ENCODE assay signal across 16 cellular contexts in the genomic region with DNA sequence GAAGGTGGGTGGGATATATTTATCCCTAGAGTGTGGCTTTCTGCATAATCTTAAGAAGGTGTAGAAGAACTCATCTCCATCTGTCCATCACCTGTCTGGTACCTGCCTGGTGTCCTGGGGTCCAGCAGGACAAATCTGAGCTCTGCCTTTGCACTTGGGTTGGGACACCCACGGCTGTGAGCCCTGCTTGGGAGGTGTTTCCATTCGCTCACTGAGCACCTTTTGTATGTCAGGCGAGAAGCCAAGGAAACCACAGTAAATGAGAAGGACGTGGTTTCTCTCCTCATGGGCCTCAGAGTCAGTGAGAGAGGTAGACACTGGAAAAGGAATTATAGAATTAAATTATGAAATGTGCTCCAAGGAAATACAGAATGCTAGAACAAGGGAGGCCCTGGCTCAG.
DNase-seq lines count a peak whose midpoint lies in the region; ATAC-seq and TF ChIP-seq lines count a peak whose summit lies in the region.
"Had no signal": no experiment of that assay in that cellular context is flagged by ENCODE, and none has a peak within 500 bp of the region (broad histone marks: within the 10 kb centered on the region; RNA-seq: fewer than 3 reads in every experiment).

No MANE protein-coding gene starts in this region.

- peak overlapping the region; percentile 70 to 84 (median 78) for H3K27ac ChIP-seq in esophagus muscularis mucosa (replicated peaks in 1 of 4)
- peak overlapping the region; percentile 78 to 96 for H3K27ac ChIP-seq in ovary
- H3K27ac ChIP-seq in vagina = peak overlapping the region; percentile 72

- no peak for ATAC-seq in Right ventricle myocardium superior (ENCODE audit: poor library complexity)
- no peak for ATAC-seq in left cardiac atrium
- no peak for ATAC-seq in GM18520 (IDR thresholded peaks at IDR 0.05; ENCODE audit: unreplicated experiment)

- TF ChIP-seq EP300 in esophagus muscularis mucosa (IDR thresholded peaks at IDR 0.05) = no peak
- TF ChIP-seq EP300 in ovary (IDR thresholded peaks at IDR 0.05) = no peak

- in situ Hi-C loops in ACHN (cut with HindIII; ENCODE audit: low pct_ligation_motif_present, low pct_unique_long_range_greater_than_20kb, low sequenced_read_pairs) = no loop called here

- intact Hi-C loops in Right ventricle myocardium superior (cut with DNase I) (no loop called here), left cardiac atrium (cut with DNase I) (no loop called here), esophagus muscularis mucosa (cut with DNase I) (no loop called here), ovary (cut with DNase I) (loop anchor here in 1 of 4 donors (5.0 kb wide), 1 partner anchor 106 kb away; no protein-coding TSS in a partner anchor), vagina (cut with DNase I) (loop anchor here (2.0 kb wide), 1 partner anchor 104 kb away; no protein-coding TSS in a partner anchor)

- TF ChIP-seq CTCF in esophagus muscularis mucosa (IDR thresholded peaks at IDR 0.05) (no peak), ovary (IDR thresholded peaks at IDR 0.05) (no peak), vagina (IDR thresholded peaks at IDR 0.05) (no peak)

- H3K9me3 ChIP-seq in esophagus muscularis mucosa (peaks cover 0 to 5% (median 0%) of the 10 kb centered on the region in 4 donors), ovary (no peaks in the 10 kb centered on the region), vagina (no peaks in the 10 kb centered on the region)
- H3K9me3 ChIP-seq: pancreas had no signal

- no peaks in the 10 kb centered on the region for H3K27me3 ChIP-seq in esophagus muscularis mucosa
- H3K27me3 ChIP-seq in ovary = no peaks in the 10 kb centered on the region
- H3K27me3 ChIP-seq in vagina = no peaks in the 10 kb centered on the region
- H3K27me3 ChIP-seq: pancreas had no signal

- H3K36me3 ChIP-seq in esophagus muscularis mucosa (no peaks in the 10 kb centered on the region), ovary (no peaks in the 10 kb centered on the region), vagina (no peaks in the 10 kb centered on the region)
- H3K36me3 ChIP-seq: pancreas had no signal

- H3K4me1 ChIP-seq in esophagus muscularis mucosa (peaks cover 7 to 45% (median 33%) of the 10 kb centered on the region in 4 donors), ovary (ENCODE audit: insufficient read depth) (peaks cover 21% of the 10 kb centered on the region), vagina (peaks cover 21% of the 10 kb centered on the region)

- peak; percentile 37 for DNase-seq in Right ventricle myocardium superior
- DNase-seq in left cardiac atrium = no peak
- DNase-seq in esophagus muscularis mucosa (ENCODE audit: extremely low spot score) = no peak
- DNase-seq in ovary = peak in 2 of 5 donors; percentile 43
- DNase-seq in vagina (ENCODE audit: extremely low spot score in 2 of 2) = no peak
- DNase-seq in NCI-H82 (lab: John Stamatoyannopoulos, UW) = no peak
- DNase-seq in ACHN = no peak
- DNase-seq: activated CD4-positive, alpha-beta T cell treated with anti-CD3 and anti-CD28 coated beads for 1 hour; DMS 273 treated with DMSO at 0.1 percent for 48 hours; effector memory CD4-positive, alpha-beta T cell; hippocampal formation; stimulated activated CD4-positive, alpha-beta T cell treated with anti-CD3 and anti-CD28 coated beads, Interleukin-2, amount 100 ng/mL, for 24 hours; stimulated activated naive CD4-positive, alpha-beta T cell treated with Interleukin-2 at 50 U/mL for 16 hours had no signal

- no peak overlapping the region for H3K4me3 ChIP-seq in esophagus muscularis mucosa
- no peak overlapping the region for H3K4me3 ChIP-seq in ovary
- no peak overlapping the region for H3K4me3 ChIP-seq in vagina
- H3K4me3 ChIP-seq: lung, pancreas had no signal

- 70% methylated on average over 4 of the region's 4 CpGs for WGBS in esophagus muscularis mucosa
- 75 to 84% (median 83%) methylated on average over 4 of the region's 4 CpGs for WGBS in ovary, 3 donors

- TF ChIP-seq POLR2A in esophagus muscularis mucosa (IDR thresholded peaks at IDR 0.05; ENCODE audit: low read depth) = no peak
- no peak for TF ChIP-seq POLR2A in ovary (IDR thresholded peaks at IDR 0.05)
- no peak for TF ChIP-seq POLR2A in vagina (IDR thresholded peaks at IDR 0.05)
